ENCODE assay signal across 10 cellular contexts in the genomic region with DNA sequence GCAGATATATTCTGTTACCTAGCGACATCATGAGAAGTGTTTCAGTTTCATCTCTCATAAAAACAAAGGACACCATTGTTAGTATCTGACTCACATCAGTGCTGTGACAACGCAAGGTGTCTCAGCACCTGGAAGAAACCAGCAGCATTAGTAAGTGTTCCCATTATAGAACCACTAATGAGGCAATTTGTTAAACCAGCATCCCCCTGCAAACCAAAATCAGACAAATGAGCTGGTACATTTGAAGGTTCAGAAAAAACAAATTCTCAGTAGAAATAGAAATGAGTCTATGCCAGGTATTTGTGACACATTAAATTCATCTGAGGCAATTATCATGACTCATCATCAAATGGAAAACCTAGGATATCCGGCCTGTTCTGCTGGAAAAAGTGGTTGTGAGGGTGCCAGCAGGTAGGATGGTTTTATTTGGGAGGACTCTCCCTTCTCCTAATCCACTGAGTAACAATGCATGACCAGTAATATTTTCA.
A peak's percentile ranks its signal among the peaks of the same experiment; 100 is the strongest.
DNase-seq lines count a peak whose midpoint lies in the region; ATAC-seq lines count a peak whose summit lies in the region.
"Had no signal": no experiment of that assay in that cellular context is flagged by ENCODE, and none has a peak within 500 bp of the region (broad histone marks: within the 10 kb centered on the region; RNA-seq: fewer than 3 reads in every experiment).

No MANE protein-coding gene starts in this region.

- H3K4me3 Mint-ChIP-seq in T-cell: no peak overlapping the region
- H3K4me3 Mint-ChIP-seq: brain had no signal

- peaks cover 6% of the 10 kb centered on the region for H3K36me3 Mint-ChIP-seq in T-cell
- H3K36me3 Mint-ChIP-seq: brain had no signal

- H3K9me3 Mint-ChIP-seq in T-cell: peaks cover 9 to 27% (median 9%) of the 10 kb centered on the region in 3 donors

- DNase-seq in stimulated activated CD4-positive, alpha-beta T cell treated with anti-CD3 and anti-CD28 coated beads, Interleukin-15, amount 100 ng/mL, for 24 hours: peak; percentile 27
- DNase-seq in stimulated activated CD4-positive, alpha-beta T cell treated with anti-CD3 and anti-CD28 coated beads, Interleukin-2, amount 100 ng/mL, for 48 hours: no peak
- DNase-seq in T-cell (no peak), putamen (ENCODE audit: low spot score) (no peak), GF-D8 (lab: John Stamatoyannopoulos, UW) (no peak), iPS-NIHi7 (ENCODE audit: extremely low spot score) (no peak)
- DNase-seq in stimulated activated naive CD8-positive, alpha-beta T cell treated with anti-CD3 and anti-CD28 coated beads, Interleukin-15, Interleukin-2, amounts not matched to agents 100 U/mL and 50 U/mL, for 24 hours: no peak
- DNase-seq: NCI-H2081 had no signal

- H3K27ac Mint-ChIP-seq in T-cell: peak overlapping the region; percentile 90 to 92

- H3K27me3 Mint-ChIP-seq in T-cell: no peaks in the 10 kb centered on the region

- CTCF ChIA-PET in T-cell (lab: Charles Lee): no interaction called here

- peaks cover 44 to 56% (median 55%) of the 10 kb centered on the region in 3 donors for H3K4me1 Mint-ChIP-seq in T-cell

- ATAC-seq in HG02938 (IDR thresholded peaks at IDR 0.05; ENCODE audit: unreplicated experiment) (peak; percentile 77), T-cell (replicated peaks in 1 of 4) (peak in 2 of 4 experiments; percentile 8 to 17)
- ATAC-seq in stimulated activated naive CD8-positive, alpha-beta T cell treated with anti-CD3 and anti-CD28 coated beads, Interleukin-15, Interleukin-2, amounts not matched to agents 100 U/mL and 50 U/mL, for 24 hours: peak; percentile 70

- POLR2A ChIA-PET in T-cell (lab: Charles Lee): no interaction called here
